1 cellular context compared by ENCODE assay signal in the genomic region with DNA sequence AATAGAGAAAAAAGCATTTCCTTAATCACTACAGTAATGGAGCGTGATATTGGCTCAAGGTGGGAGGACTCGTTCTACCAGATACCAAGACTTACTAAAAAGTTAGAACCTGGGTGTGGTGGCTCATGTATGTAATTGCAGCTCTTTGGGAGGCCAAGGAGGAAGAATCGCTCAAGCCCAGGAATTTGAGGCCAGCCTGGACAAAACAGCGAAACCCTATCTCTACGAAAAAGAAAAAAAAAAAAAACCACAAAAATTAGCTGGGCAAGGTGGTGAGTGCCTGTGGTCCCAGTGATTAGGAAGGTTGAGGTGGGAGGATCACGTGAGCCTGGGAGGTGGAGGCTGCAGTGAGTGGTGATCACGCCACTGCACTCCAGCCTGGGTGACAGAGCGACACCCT.
A peak's percentile ranks its signal among the peaks of the same experiment; 100 is the strongest.
TF ChIP-seq lines count a peak whose summit lies in the region.

No MANE protein-coding gene starts in this region.

TF ChIP-seq in K562, 482 proteins besides CTCF, POLR2A, EP300 and RAD21 (continues in another document):
- TF ChIP-seq, protein P1, sequence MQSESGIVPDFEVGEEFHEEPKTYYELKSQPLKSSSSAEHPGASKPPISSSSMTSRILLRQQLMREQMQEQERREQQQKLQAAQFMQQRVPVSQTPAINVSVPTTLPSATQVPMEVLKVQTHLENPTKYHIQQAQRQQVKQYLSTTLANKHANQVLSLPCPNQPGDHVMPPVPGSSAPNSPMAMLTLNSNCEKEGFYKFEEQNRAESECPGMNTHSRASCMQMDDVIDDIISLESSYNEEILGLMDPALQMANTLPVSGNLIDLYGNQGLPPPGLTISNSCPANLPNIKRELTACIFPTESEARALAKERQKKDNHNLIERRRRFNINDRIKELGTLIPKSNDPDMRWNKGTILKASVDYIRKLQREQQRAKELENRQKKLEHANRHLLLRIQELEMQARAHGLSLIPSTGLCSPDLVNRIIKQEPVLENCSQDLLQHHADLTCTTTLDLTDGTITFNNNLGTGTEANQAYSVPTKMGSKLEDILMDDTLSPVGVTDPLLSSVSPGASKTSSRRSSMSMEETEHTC (IDR thresholded peaks at IDR 0.05) = peak; percentile 51; the same call in 1 of the 2 replicates
- TF ChIP-seq ELF1 (tag; IDR thresholded peaks at IDR 0.05) (no peak), STAT5A (IDR thresholded peaks at IDR 0.05; ENCODE audit: borderline replicate concordance, low read length) (peak; percentile 65), CREM (IDR thresholded peaks at IDR 0.05; ENCODE audit: low read depth) (peak; percentile 18; the same call in 1 of the 2 replicates), DPF2 (IDR thresholded peaks at IDR 0.05) (peak; percentile 86), POLR2AphosphoS5 (IDR thresholded peaks at IDR 0.05; ENCODE audit: control insufficient read depth, insufficient read depth, low read depth, low read length) (peak; percentile 66; the same call in 1 of the 2 replicates), CBFA2T3 (IDR thresholded peaks at IDR 0.05) (peak; percentile 95), CC2D1A (IDR thresholded peaks at IDR 0.05) (peak; percentile 64; the same call in 1 of the 2 replicates), SMARCA5 (IDR thresholded peaks at IDR 0.05) (0 out of 2 replicates have a peak, but pooled peaks have one; percentile 36), ZEB2 (IDR thresholded peaks at IDR 0.05) (peak; percentile 85), ARID1B (IDR thresholded peaks at IDR 0.05) (peak; percentile 84), BHLHE40 (IDR thresholded peaks at IDR 0.05; ENCODE audit: low read length) (peak; percentile 95), PHB2 (IDR thresholded peaks at IDR 0.05; ENCODE audit: low read depth) (peak; percentile 75; the same call in 1 of the 2 replicates), SMARCE1 (IDR thresholded peaks at IDR 0.05) (peak; percentile 70; the same call in 1 of the 2 replicates), TAL1 (IDR thresholded peaks at IDR 0.05) (peak; percentile 85), HDAC2 (IDR thresholded peaks at IDR 0.05) (peak; percentile 59; the same call in 1 of the 2 replicates), ZNF589 (CRISPR knock-in tag; IDR thresholded peaks at IDR 0.05; ENCODE audit: low read depth) (peak; percentile 36; the same call in 1 of the 2 replicates), RFX1 (IDR thresholded peaks at IDR 0.05) (no peak), ZFP36 (IDR thresholded peaks at IDR 0.05; ENCODE audit: low read depth, low read length, partially characterized antibody) (no peak), TEAD1 (CRISPR knock-in tag; IDR thresholded peaks at IDR 0.05) (peak in 1 of 2 experiments; percentile 83; a peak in 2 of 4 replicates), KLF16 (IDR thresholded peaks at IDR 0.05) (peak; percentile 74; the same call in 1 of the 2 replicates), NFIC (IDR thresholded peaks at IDR 0.05) (0 out of 2 replicates have a peak, but pooled peaks have one; percentile 19), ZNF384 (IDR thresholded peaks at IDR 0.05; ENCODE audit: low read depth, low read length) (peak; percentile 93), SMARCA4 (IDR thresholded peaks at IDR 0.05) (peak; percentile 83), RCOR1 (IDR thresholded peaks at IDR 0.05; ENCODE audit: borderline replicate concordance in 1 of 2, low read depth in 2 of 2, low read length in 2 of 2) (peak; percentile 70 to 88; a peak in 3 of 4 replicates), RAD51 (IDR thresholded peaks at IDR 0.05; ENCODE audit: borderline replicate concordance, low read depth) (peak; percentile 84)
- TF ChIP-seq, protein P2, sequence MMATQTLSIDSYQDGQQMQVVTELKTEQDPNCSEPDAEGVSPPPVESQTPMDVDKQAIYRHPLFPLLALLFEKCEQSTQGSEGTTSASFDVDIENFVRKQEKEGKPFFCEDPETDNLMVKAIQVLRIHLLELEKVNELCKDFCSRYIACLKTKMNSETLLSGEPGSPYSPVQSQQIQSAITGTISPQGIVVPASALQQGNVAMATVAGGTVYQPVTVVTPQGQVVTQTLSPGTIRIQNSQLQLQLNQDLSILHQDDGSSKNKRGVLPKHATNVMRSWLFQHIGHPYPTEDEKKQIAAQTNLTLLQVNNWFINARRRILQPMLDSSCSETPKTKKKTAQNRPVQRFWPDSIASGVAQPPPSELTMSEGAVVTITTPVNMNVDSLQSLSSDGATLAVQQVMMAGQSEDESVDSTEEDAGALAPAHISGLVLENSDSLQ (IDR thresholded peaks at IDR 0.05) = 0 out of 2 replicates have a peak, but pooled peaks have one; percentile 8
- TF ChIP-seq, protein P3, sequence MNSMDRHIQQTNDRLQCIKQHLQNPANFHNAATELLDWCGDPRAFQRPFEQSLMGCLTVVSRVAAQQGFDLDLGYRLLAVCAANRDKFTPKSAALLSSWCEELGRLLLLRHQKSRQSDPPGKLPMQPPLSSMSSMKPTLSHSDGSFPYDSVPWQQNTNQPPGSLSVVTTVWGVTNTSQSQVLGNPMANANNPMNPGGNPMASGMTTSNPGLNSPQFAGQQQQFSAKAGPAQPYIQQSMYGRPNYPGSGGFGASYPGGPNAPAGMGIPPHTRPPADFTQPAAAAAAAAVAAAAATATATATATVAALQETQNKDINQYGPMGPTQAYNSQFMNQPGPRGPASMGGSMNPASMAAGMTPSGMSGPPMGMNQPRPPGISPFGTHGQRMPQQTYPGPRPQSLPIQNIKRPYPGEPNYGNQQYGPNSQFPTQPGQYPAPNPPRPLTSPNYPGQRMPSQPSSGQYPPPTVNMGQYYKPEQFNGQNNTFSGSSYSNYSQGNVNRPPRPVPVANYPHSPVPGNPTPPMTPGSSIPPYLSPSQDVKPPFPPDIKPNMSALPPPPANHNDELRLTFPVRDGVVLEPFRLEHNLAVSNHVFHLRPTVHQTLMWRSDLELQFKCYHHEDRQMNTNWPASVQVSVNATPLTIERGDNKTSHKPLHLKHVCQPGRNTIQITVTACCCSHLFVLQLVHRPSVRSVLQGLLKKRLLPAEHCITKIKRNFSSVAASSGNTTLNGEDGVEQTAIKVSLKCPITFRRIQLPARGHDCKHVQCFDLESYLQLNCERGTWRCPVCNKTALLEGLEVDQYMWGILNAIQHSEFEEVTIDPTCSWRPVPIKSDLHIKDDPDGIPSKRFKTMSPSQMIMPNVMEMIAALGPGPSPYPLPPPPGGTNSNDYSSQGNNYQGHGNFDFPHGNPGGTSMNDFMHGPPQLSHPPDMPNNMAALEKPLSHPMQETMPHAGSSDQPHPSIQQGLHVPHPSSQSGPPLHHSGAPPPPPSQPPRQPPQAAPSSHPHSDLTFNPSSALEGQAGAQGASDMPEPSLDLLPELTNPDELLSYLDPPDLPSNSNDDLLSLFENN (IDR thresholded peaks at IDR 0.05; ENCODE audit: low read depth in 2 of 2, low read length in 2 of 2) = peak in 1 of 2 experiments; percentile 45; a peak in 1 of 4 replicates
- TF ChIP-seq, protein P4, sequence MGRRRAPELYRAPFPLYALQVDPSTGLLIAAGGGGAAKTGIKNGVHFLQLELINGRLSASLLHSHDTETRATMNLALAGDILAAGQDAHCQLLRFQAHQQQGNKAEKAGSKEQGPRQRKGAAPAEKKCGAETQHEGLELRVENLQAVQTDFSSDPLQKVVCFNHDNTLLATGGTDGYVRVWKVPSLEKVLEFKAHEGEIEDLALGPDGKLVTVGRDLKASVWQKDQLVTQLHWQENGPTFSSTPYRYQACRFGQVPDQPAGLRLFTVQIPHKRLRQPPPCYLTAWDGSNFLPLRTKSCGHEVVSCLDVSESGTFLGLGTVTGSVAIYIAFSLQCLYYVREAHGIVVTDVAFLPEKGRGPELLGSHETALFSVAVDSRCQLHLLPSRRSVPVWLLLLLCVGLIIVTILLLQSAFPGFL (CRISPR knock-in tag; IDR thresholded peaks at IDR 0.05) = no peak
- TF ChIP-seq, protein P5, sequence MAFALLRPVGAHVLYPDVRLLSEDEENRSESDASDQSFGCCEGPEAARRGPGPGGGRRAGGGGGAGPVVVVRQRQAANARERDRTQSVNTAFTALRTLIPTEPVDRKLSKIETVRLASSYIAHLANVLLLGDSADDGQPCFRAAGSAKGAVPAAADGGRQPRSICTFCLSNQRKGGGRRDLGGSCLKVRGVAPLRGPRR (CRISPR knock-in tag; IDR thresholded peaks at IDR 0.05) = no peak
- TF ChIP-seq, protein P6, sequence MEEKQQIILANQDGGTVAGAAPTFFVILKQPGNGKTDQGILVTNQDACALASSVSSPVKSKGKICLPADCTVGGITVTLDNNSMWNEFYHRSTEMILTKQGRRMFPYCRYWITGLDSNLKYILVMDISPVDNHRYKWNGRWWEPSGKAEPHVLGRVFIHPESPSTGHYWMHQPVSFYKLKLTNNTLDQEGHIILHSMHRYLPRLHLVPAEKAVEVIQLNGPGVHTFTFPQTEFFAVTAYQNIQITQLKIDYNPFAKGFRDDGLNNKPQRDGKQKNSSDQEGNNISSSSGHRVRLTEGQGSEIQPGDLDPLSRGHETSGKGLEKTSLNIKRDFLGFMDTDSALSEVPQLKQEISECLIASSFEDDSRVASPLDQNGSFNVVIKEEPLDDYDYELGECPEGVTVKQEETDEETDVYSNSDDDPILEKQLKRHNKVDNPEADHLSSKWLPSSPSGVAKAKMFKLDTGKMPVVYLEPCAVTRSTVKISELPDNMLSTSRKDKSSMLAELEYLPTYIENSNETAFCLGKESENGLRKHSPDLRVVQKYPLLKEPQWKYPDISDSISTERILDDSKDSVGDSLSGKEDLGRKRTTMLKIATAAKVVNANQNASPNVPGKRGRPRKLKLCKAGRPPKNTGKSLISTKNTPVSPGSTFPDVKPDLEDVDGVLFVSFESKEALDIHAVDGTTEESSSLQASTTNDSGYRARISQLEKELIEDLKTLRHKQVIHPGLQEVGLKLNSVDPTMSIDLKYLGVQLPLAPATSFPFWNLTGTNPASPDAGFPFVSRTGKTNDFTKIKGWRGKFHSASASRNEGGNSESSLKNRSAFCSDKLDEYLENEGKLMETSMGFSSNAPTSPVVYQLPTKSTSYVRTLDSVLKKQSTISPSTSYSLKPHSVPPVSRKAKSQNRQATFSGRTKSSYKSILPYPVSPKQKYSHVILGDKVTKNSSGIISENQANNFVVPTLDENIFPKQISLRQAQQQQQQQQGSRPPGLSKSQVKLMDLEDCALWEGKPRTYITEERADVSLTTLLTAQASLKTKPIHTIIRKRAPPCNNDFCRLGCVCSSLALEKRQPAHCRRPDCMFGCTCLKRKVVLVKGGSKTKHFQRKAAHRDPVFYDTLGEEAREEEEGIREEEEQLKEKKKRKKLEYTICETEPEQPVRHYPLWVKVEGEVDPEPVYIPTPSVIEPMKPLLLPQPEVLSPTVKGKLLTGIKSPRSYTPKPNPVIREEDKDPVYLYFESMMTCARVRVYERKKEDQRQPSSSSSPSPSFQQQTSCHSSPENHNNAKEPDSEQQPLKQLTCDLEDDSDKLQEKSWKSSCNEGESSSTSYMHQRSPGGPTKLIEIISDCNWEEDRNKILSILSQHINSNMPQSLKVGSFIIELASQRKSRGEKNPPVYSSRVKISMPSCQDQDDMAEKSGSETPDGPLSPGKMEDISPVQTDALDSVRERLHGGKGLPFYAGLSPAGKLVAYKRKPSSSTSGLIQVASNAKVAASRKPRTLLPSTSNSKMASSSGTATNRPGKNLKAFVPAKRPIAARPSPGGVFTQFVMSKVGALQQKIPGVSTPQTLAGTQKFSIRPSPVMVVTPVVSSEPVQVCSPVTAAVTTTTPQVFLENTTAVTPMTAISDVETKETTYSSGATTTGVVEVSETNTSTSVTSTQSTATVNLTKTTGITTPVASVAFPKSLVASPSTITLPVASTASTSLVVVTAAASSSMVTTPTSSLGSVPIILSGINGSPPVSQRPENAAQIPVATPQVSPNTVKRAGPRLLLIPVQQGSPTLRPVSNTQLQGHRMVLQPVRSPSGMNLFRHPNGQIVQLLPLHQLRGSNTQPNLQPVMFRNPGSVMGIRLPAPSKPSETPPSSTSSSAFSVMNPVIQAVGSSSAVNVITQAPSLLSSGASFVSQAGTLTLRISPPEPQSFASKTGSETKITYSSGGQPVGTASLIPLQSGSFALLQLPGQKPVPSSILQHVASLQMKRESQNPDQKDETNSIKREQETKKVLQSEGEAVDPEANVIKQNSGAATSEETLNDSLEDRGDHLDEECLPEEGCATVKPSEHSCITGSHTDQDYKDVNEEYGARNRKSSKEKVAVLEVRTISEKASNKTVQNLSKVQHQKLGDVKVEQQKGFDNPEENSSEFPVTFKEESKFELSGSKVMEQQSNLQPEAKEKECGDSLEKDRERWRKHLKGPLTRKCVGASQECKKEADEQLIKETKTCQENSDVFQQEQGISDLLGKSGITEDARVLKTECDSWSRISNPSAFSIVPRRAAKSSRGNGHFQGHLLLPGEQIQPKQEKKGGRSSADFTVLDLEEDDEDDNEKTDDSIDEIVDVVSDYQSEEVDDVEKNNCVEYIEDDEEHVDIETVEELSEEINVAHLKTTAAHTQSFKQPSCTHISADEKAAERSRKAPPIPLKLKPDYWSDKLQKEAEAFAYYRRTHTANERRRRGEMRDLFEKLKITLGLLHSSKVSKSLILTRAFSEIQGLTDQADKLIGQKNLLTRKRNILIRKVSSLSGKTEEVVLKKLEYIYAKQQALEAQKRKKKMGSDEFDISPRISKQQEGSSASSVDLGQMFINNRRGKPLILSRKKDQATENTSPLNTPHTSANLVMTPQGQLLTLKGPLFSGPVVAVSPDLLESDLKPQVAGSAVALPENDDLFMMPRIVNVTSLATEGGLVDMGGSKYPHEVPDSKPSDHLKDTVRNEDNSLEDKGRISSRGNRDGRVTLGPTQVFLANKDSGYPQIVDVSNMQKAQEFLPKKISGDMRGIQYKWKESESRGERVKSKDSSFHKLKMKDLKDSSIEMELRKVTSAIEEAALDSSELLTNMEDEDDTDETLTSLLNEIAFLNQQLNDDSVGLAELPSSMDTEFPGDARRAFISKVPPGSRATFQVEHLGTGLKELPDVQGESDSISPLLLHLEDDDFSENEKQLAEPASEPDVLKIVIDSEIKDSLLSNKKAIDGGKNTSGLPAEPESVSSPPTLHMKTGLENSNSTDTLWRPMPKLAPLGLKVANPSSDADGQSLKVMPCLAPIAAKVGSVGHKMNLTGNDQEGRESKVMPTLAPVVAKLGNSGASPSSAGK (IDR thresholded peaks at IDR 0.05) = peak; percentile 21; the same call in 1 of the 2 replicates
- TF ChIP-seq, protein P7, sequence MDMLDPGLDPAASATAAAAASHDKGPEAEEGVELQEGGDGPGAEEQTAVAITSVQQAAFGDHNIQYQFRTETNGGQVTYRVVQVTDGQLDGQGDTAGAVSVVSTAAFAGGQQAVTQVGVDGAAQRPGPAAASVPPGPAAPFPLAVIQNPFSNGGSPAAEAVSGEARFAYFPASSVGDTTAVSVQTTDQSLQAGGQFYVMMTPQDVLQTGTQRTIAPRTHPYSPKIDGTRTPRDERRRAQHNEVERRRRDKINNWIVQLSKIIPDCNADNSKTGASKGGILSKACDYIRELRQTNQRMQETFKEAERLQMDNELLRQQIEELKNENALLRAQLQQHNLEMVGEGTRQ (CRISPR knock-in tag; IDR thresholded peaks at IDR 0.05) = peak; percentile 85
- TF ChIP-seq, protein P8, sequence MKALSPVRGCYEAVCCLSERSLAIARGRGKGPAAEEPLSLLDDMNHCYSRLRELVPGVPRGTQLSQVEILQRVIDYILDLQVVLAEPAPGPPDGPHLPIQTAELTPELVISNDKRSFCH (CRISPR knock-in tag; IDR thresholded peaks at IDR 0.05) = no peak
- TF ChIP-seq, protein P8 (tag; IDR thresholded peaks at IDR 0.05) = no peak
- TF ChIP-seq, protein P9, sequence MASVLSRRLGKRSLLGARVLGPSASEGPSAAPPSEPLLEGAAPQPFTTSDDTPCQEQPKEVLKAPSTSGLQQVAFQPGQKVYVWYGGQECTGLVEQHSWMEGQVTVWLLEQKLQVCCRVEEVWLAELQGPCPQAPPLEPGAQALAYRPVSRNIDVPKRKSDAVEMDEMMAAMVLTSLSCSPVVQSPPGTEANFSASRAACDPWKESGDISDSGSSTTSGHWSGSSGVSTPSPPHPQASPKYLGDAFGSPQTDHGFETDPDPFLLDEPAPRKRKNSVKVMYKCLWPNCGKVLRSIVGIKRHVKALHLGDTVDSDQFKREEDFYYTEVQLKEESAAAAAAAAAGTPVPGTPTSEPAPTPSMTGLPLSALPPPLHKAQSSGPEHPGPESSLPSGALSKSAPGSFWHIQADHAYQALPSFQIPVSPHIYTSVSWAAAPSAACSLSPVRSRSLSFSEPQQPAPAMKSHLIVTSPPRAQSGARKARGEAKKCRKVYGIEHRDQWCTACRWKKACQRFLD (CRISPR knock-in tag; IDR thresholded peaks at IDR 0.05) = peak; percentile 53; the same call in 1 of the 2 replicates
